Comparison of ENCODE assay signal across 10 cellular contexts in genomic region chr22:36367066-36367465, GRCh38. TPM values are rescaled to one million over a fixed set of nuclear protein-coding genes. Genes with fewer than 3 reads are reported as not detected.
A peak's percentile ranks its signal among the peaks of the same experiment; 100 is the strongest.
DNase-seq lines count a peak whose midpoint lies in the region; ATAC-seq and TF ChIP-seq lines count a peak whose summit lies in the region.
"Had no signal": no experiment of that assay in that cellular context is flagged by ENCODE, and none has a peak within 500 bp of the region (broad histone marks: within the 10 kb centered on the region; RNA-seq: fewer than 3 reads in every experiment).

No MANE protein-coding gene starts in this region.

- H3K27ac ChIP-seq in coronary artery (peak overlapping the region; percentile 90 to 98), muscle layer of duodenum (ENCODE audit: low read length) (peak overlapping the region; percentile 67), upper lobe of left lung (peak overlapping the region; percentile 76 to 95 (median 82))

- no peak for DNase-seq in activated naive CD4-positive, alpha-beta T cell (lab: John Stamatoyannopoulos, UW)
- no peak for DNase-seq in coronary artery (ENCODE audit: low spot score)
- no peak for DNase-seq in upper lobe of left lung
- DNase-seq in H7: no peak
- DNase-seq: amygdala, NCI-H1105 had no signal

- peaks cover 98% of the 10 kb centered on the region for H3K4me1 Mint-ChIP-seq in activated naive CD4-positive, alpha-beta T cell treated with anti-CD3 and anti-CD28 coated beads, Interleukin-2, amount 50 U/mL, for 24 hours

- H3K9me3 Mint-ChIP-seq in activated naive CD4-positive, alpha-beta T cell treated with anti-CD3 and anti-CD28 coated beads, Interleukin-2, amount 50 U/mL, for 24 hours: no peaks in the 10 kb centered on the region

- H3K4me1 ChIP-seq in muscle layer of duodenum (ENCODE audit: control insufficient read depth in 1 of 2, insufficient read depth in 2 of 2, low read length in 2 of 2) (peaks cover 62 to 99% of the 10 kb centered on the region in 2 donors), upper lobe of left lung (peaks cover 99 to 100% (median 100%) of the 10 kb centered on the region in 4 donors)

- H3K36me3 ChIP-seq in muscle layer of duodenum (ENCODE audit: control insufficient read depth in 1 of 2, insufficient read depth in 2 of 2, low read length in 2 of 2): no peaks in the 10 kb centered on the region
- peaks cover 0 to 20% (median 2%) of the 10 kb centered on the region in 4 donors for H3K36me3 ChIP-seq in upper lobe of left lung
- 0 out of 2 replicates have a peak, but pooled peaks cover 2% of the 10 kb centered on the region for H3K36me3 ChIP-seq in H7 (replicated peaks; ENCODE audit: control insufficient read depth, insufficient read depth, low read length)

- TF ChIP-seq EP300 in upper lobe of left lung (IDR thresholded peaks at IDR 0.05): no peak

- H3K27me3 ChIP-seq in muscle layer of duodenum (ENCODE audit: low read depth, low read length) (no peaks in the 10 kb centered on the region), upper lobe of left lung (no peaks in the 10 kb centered on the region), H7 (ENCODE audit: control insufficient read depth, insufficient read depth, low read length) (no peaks in the 10 kb centered on the region)

- H3K9me3 ChIP-seq in muscle layer of duodenum (ENCODE audit: control insufficient read depth in 1 of 2, low read length in 2 of 2) (no peaks in the 10 kb centered on the region), upper lobe of left lung (no peaks in the 10 kb centered on the region)

- H3K27ac Mint-ChIP-seq in activated naive CD4-positive, alpha-beta T cell treated with anti-CD3 and anti-CD28 coated beads, Interleukin-2, amount 50 U/mL, for 24 hours: peak overlapping the region; percentile 95

- TF ChIP-seq POLR2A in upper lobe of left lung (IDR thresholded peaks at IDR 0.05): no peak

- TF ChIP-seq CTCF in coronary artery (IDR thresholded peaks at IDR 0.05) (no peak), upper lobe of left lung (IDR thresholded peaks at IDR 0.05) (no peak)

- no peak for ATAC-seq in upper lobe of left lung (ENCODE audit: low FRiP score in 2 of 2)
- no peak for ATAC-seq in HG03442 (IDR thresholded peaks at IDR 0.05; ENCODE audit: unreplicated experiment)
- ATAC-seq in HG03439 (IDR thresholded peaks at IDR 0.05; ENCODE audit: unreplicated experiment): no peak

- 60 to 69% methylated on average over 5 to 11 of the region's 11 CpGs for WGBS in upper lobe of left lung, 2 donors

- H3K4me3 ChIP-seq in coronary artery: peak overlapping the region; percentile 59
- peak overlapping the region in 1 of 2 donors; percentile 42 for H3K4me3 ChIP-seq in muscle layer of duodenum (ENCODE audit: low read depth in 1 of 2, low read length in 2 of 2)
- peak overlapping the region in 1 of 4 donors; percentile 3 for H3K4me3 ChIP-seq in upper lobe of left lung
- no peak overlapping the region for H3K4me3 ChIP-seq in H7 (ENCODE audit: insufficient read depth, low read depth, low read length)

- H3K36me3 Mint-ChIP-seq in activated naive CD4-positive, alpha-beta T cell treated with anti-CD3 and anti-CD28 coated beads, Interleukin-2, amount 50 U/mL, for 24 hours: peaks cover 15% of the 10 kb centered on the region

- H3K4me3 Mint-ChIP-seq in activated naive CD4-positive, alpha-beta T cell treated with anti-CD3 and anti-CD28 coated beads, Interleukin-2, amount 50 U/mL, for 24 hours: peak overlapping the region; percentile 81

- no peaks in the 10 kb centered on the region for H3K27me3 Mint-ChIP-seq in activated naive CD4-positive, alpha-beta T cell treated with anti-CD3 and anti-CD28 coated beads, Interleukin-2, amount 50 U/mL, for 24 hours

RNA-seq across cellular contexts. Expression of gene MYH9, which starts 20.7 kb away (rescaled TPM):
- total RNA-seq in upper lobe of left lung: 100 to 1,000 TPM; 486 to 925 (median 599) TPM
- 117 and 149 TPM in 2 replicates for total RNA-seq in H7 (2014; rRNA removed; shearing (Covaris generic))
